In genomic region chr12:22431693-22432251, GRCh38 we compare ENCODE assay signal across 21 cellular contexts.
DNase-seq lines count a peak whose midpoint lies in the region; ATAC-seq, FAIRE-seq and TF ChIP-seq lines count a peak whose summit lies in the region.
"Had no signal": no experiment of that assay in that cellular context is flagged by ENCODE, and none has a peak within 500 bp of the region (broad histone marks: within the 10 kb centered on the region; RNA-seq: fewer than 3 reads in every experiment).

No MANE protein-coding gene starts in this region.

- ATAC-seq in GM19452 (IDR thresholded peaks at IDR 0.05; ENCODE audit: unreplicated experiment): peak; percentile 93
- ATAC-seq: A549 had no signal

- POLR2A ChIA-PET in activated CD4-positive, alpha-beta T cell treated with anti-CD3 and anti-CD28 coated beads, Interleukin-2, amount 10 ng/mL, durations not matched to agents 7 days and 5 days (lab: Charles Lee): no interaction called here
- POLR2A ChIA-PET in activated CD4-positive, alpha-beta memory T cell treated with anti-CD3 and anti-CD28 coated beads, Interleukin-2, amount 10 ng/mL, durations not matched to agents 7 days and 5 days (lab: Charles Lee): interaction anchor here (0.6 kb wide), 1 partner anchor 23 kb away, joined by 3 read pairs; no protein-coding TSS in a partner anchor

- no peak for TF ChIP-seq CTCF in D721Med (IDR thresholded peaks at IDR 0.05; ENCODE audit: insufficient read depth, missing control alignments)
- no peak for TF ChIP-seq CTCF in CD14-positive monocyte (IDR thresholded peaks at IDR 0.05)

- no peaks in the 10 kb centered on the region for H3K27me3 Mint-ChIP-seq in activated CD4-positive, alpha-beta T cell treated with anti-CD3 and anti-CD28 coated beads, Interleukin-2, amount 10 ng/mL, durations not matched to agents 7 days and 5 days
- H3K27me3 Mint-ChIP-seq in activated CD4-positive, alpha-beta memory T cell treated with anti-CD3 and anti-CD28 coated beads, Interleukin-2, amount 10 ng/mL, durations not matched to agents 7 days and 5 days: peaks cover 3% of the 10 kb centered on the region
- H3K27me3 Mint-ChIP-seq in immature natural killer cell (ENCODE audit: low read depth in 3 of 3) (peaks cover 0 to 2% (median 1%) of the 10 kb centered on the region in 3 donors), CD14-positive monocyte (ENCODE audit: low read depth in 3 of 3) (peaks cover 0 to 2% (median 1%) of the 10 kb centered on the region in 3 donors)

- H3K27ac Mint-ChIP-seq in activated CD4-positive, alpha-beta T cell treated with anti-CD3 and anti-CD28 coated beads, Interleukin-2, amount 10 ng/mL, durations not matched to agents 7 days and 5 days: no peak overlapping the region
- H3K27ac Mint-ChIP-seq in activated CD4-positive, alpha-beta memory T cell treated with anti-CD3 and anti-CD28 coated beads, Interleukin-2, amount 10 ng/mL, durations not matched to agents 7 days and 5 days: no peak overlapping the region
- H3K27ac Mint-ChIP-seq in immature natural killer cell (peak overlapping the region in 1 of 6 donors; percentile 26), CD14-positive monocyte (no peak overlapping the region)
- H3K27ac Mint-ChIP-seq: type B pancreatic cell had no signal

- H3K9me3 Mint-ChIP-seq in activated CD4-positive, alpha-beta T cell treated with anti-CD3 and anti-CD28 coated beads, Interleukin-2, amount 10 ng/mL, durations not matched to agents 7 days and 5 days: no peaks in the 10 kb centered on the region
- no peaks in the 10 kb centered on the region for H3K9me3 Mint-ChIP-seq in activated CD4-positive, alpha-beta memory T cell treated with anti-CD3 and anti-CD28 coated beads, Interleukin-2, amount 10 ng/mL, durations not matched to agents 7 days and 5 days
- H3K9me3 Mint-ChIP-seq in immature natural killer cell: no peaks in the 10 kb centered on the region
- no peaks in the 10 kb centered on the region for H3K9me3 Mint-ChIP-seq in CD14-positive monocyte
- H3K9me3 Mint-ChIP-seq: type B pancreatic cell had no signal

- DNase-seq in activated CD4-positive, alpha-beta T cell treated with anti-CD3 and anti-CD28 coated beads, Interleukin-2, amount 10 ng/mL, durations not matched to agents 7 days and 5 days: no peak
- DNase-seq in activated CD4-positive, alpha-beta T cell treated with anti-CD3 and anti-CD28 coated beads for 48 hours: no peak
- no peak for DNase-seq in activated CD4-positive, alpha-beta memory T cell treated with anti-CD3 and anti-CD28 coated beads, Interleukin-2, amount 10 ng/mL, durations not matched to agents 7 days and 5 days
- no peak for DNase-seq in immature natural killer cell
- DNase-seq in D721Med (ENCODE audit: insufficient read length, low spot score): no peak
- no peak for DNase-seq in CD14-positive monocyte (ENCODE audit: low spot score)
- DNase-seq in DMS53 (lab: John Stamatoyannopoulos, UW): no peak
- DNase-seq: activated CD8-positive, alpha-beta memory T cell treated with anti-CD3 and anti-CD28 coated beads, Interleukin-2, amount 50 U/mL, for 4 hours; C1 segment of cervical spinal cord; H7; IMR-90; left ventricle myocardium inferior; NCI-H1694; NCI-H2227 treated with DMSO at 0.1 percent for 48 hours; RPMI8226; stimulated activated CD4-positive, alpha-beta T cell treated with anti-CD3 and anti-CD28 coated beads, Interleukin-15, amount 100 ng/mL, for 24 hours; stimulated activated naive CD4-positive, alpha-beta T cell; WERI-Rb-1 had no signal

- no peak for FAIRE-seq in D721Med (lab: Jason Lieb, UNC)
- FAIRE-seq: A549 had no signal

- no peaks in the 10 kb centered on the region for H3K36me3 Mint-ChIP-seq in activated CD4-positive, alpha-beta T cell treated with anti-CD3 and anti-CD28 coated beads, Interleukin-2, amount 10 ng/mL, durations not matched to agents 7 days and 5 days (ENCODE audit: low read depth)
- no peaks in the 10 kb centered on the region for H3K36me3 Mint-ChIP-seq in activated CD4-positive, alpha-beta memory T cell treated with anti-CD3 and anti-CD28 coated beads, Interleukin-2, amount 10 ng/mL, durations not matched to agents 7 days and 5 days (ENCODE audit: low read depth)
- no peaks in the 10 kb centered on the region for H3K36me3 Mint-ChIP-seq in immature natural killer cell
- no peaks in the 10 kb centered on the region for H3K36me3 Mint-ChIP-seq in CD14-positive monocyte
- H3K36me3 Mint-ChIP-seq: type B pancreatic cell had no signal

- CTCF ChIA-PET in activated CD4-positive, alpha-beta T cell treated with anti-CD3 and anti-CD28 coated beads, Interleukin-2, amount 10 ng/mL, durations not matched to agents 7 days and 5 days (lab: Charles Lee): no interaction called here
- CTCF ChIA-PET in activated CD4-positive, alpha-beta memory T cell treated with anti-CD3 and anti-CD28 coated beads, Interleukin-2, amount 10 ng/mL, durations not matched to agents 7 days and 5 days (lab: Charles Lee): no interaction called here

- intact Hi-C loops in CD14-positive monocyte (cut with micrococcal nuclease): no loop called here

- peaks cover 5% of the 10 kb centered on the region for H3K4me1 Mint-ChIP-seq in activated CD4-positive, alpha-beta T cell treated with anti-CD3 and anti-CD28 coated beads, Interleukin-2, amount 10 ng/mL, durations not matched to agents 7 days and 5 days
- peaks cover 5% of the 10 kb centered on the region for H3K4me1 Mint-ChIP-seq in activated CD4-positive, alpha-beta memory T cell treated with anti-CD3 and anti-CD28 coated beads, Interleukin-2, amount 10 ng/mL, durations not matched to agents 7 days and 5 days
- no peaks in the 10 kb centered on the region for H3K4me1 Mint-ChIP-seq in immature natural killer cell
- peaks cover 4% of the 10 kb centered on the region for H3K4me1 Mint-ChIP-seq in CD14-positive monocyte

- peak overlapping the region; percentile 7 for H3K4me3 Mint-ChIP-seq in activated CD4-positive, alpha-beta T cell treated with anti-CD3 and anti-CD28 coated beads, Interleukin-2, amount 10 ng/mL, durations not matched to agents 7 days and 5 days
- peak overlapping the region; percentile 47 for H3K4me3 Mint-ChIP-seq in activated CD4-positive, alpha-beta memory T cell treated with anti-CD3 and anti-CD28 coated beads, Interleukin-2, amount 10 ng/mL, durations not matched to agents 7 days and 5 days
- H3K4me3 Mint-ChIP-seq in immature natural killer cell (peak overlapping the region; percentile 5 to 44 (median 12)), CD14-positive monocyte (peak overlapping the region in 1 of 2 donors; percentile 26)
- H3K4me3 Mint-ChIP-seq: type B pancreatic cell had no signal
